Comparison of ENCODE assay signal across 1 cellular context in the genomic region with DNA sequence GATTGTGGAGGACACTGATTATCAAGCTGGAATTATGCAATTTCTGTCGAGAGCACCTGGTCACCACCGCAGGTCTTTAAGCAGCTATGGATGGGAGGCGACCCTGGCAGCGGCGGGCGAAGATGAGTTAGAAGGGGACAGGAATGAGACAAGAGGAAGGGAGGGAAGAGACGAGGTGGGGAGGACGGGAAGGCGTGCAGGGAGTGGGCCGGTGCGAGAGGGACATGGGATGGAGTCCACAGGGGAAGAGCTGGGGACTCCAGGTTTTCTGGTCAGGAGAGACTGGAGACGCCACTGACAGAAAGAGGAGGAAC.
TF ChIP-seq lines count a peak whose summit lies in the region.

No MANE protein-coding gene starts in this region.

TF ChIP-seq in GM12878, 131 proteins besides CTCF, POLR2A, EP300 and RAD21:
- TF ChIP-seq ZSCAN29 (IDR thresholded peaks at IDR 0.05): no peak
- TF ChIP-seq, protein P1, sequence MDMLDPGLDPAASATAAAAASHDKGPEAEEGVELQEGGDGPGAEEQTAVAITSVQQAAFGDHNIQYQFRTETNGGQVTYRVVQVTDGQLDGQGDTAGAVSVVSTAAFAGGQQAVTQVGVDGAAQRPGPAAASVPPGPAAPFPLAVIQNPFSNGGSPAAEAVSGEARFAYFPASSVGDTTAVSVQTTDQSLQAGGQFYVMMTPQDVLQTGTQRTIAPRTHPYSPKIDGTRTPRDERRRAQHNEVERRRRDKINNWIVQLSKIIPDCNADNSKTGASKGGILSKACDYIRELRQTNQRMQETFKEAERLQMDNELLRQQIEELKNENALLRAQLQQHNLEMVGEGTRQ (IDR thresholded peaks at IDR 0.05; ENCODE audit: borderline replicate concordance, low read depth, low read length): no peak
- no peak for TF ChIP-seq SUZ12 (IDR thresholded peaks at IDR 0.05; ENCODE audit: unreplicated experiment)
- no peak for TF ChIP-seq POLR2AphosphoS2 (IDR thresholded peaks at IDR 0.05; ENCODE audit: low read depth, low read length)
- TF ChIP-seq ZNF384 (IDR thresholded peaks at IDR 0.05; ENCODE audit: borderline replicate concordance, low read depth, low read length): no peak
- no peak for TF ChIP-seq NFXL1 (IDR thresholded peaks at IDR 0.05; ENCODE audit: borderline replicate concordance)
- no peak for TF ChIP-seq EED (IDR thresholded peaks at IDR 0.05; ENCODE audit: low read depth)
